Comparison of ENCODE assay signal across 8 cellular contexts in the genomic region with DNA sequence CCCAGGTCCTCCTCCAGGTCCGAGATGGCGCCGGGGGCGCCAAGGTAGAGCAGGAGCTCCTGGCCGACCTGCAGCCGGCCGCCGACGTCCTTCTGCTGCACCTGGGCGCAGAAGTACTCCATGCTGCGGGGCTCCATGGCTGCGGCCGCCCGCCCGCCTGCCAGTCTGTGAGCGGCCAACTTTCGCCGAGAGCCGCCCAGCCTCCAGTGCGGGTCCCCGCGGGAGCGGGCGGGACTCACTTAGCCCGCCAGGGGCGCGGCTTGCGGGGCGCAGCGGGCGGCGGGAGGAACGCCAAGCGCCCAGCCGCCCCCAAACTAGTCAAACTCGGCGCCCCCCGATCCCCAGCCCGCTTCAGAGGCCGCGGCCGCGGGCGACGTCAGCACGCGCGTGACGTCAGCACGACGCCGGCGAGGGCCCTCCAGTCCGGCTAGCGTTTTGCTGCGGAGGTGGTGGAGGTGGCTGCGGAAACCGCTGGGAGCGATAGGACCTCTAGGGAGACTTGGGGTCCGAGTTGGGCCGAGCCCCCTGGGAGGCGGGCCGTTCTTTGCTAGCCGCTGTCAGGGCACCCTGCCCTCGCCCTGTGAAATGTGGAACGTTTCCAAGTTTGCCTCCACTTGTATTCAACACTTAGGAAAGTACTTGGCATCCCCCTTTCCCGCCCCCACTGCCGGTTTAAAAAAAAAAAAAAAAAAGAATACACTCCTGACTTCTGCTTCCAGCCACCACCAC. TPM values are rescaled to one million over a fixed set of nuclear protein-coding genes. Genes with fewer than 3 reads are reported as not detected.
DNase-seq lines count a peak whose midpoint lies in the region; FAIRE-seq and TF ChIP-seq lines count a peak whose summit lies in the region.

A gene (minus strand): TSS at position 389 of the 729 bp plus-strand sequence. CDS start 252 bp downstream, at position 137.

- H3K4me3 ChIP-seq in HAP-1 (peak within 1 kb of the TSS; percentile 88), MG63 (peak within 1 kb of the TSS; percentile 77), SJCRH30 (peak within 1 kb of the TSS; percentile 86), neutrophil (ENCODE audit: low read depth in 1 of 2, low read length in 1 of 2) (peak within 1 kb of the TSS; percentile 67 to 84)

- TF ChIP-seq CTCF in neutrophil (IDR thresholded peaks at IDR 0.05) (peak; percentile 29), subcutaneous adipose tissue (IDR thresholded peaks at IDR 0.05; ENCODE audit: low read depth) (no peak)

- DNase-seq in G401 (ENCODE audit: low spot score) (peak; percentile 86), HAP-1 (ENCODE audit: low spot score in 2 of 2) (peak; percentile 84 to 92), MG63 (peak; percentile 84), SJCRH30 (peak; percentile 84), frontal cortex (ENCODE audit: low spot score in 2 of 2) (peak; percentile 74 to 81)
- DNase-seq in activated gamma-delta T cell treated with anti-CD3 and anti-CD28 coated beads, Interleukin-2, amount 50 U/mL, for 16 hours (ENCODE audit: low read depth): peak; percentile 74

- in situ Hi-C loops in G401 (cut with HindIII; ENCODE audit: low sequenced_read_pairs) (no loop called here), HAP-1 (cut with MboI; ENCODE audit: low sequenced_read_pairs) (no loop called here)

- H3K27ac ChIP-seq in SJCRH30 (peak within 1 kb of the TSS; percentile 61), neutrophil (peak within 1 kb of the TSS; percentile 90)

- H3K27me3 ChIP-seq in HAP-1 (ENCODE audit: low read depth) (no peaks in the 10 kb centered on the region), MG63 (no peaks in the 10 kb centered on the region), SJCRH30 (no peaks in the 10 kb centered on the region), neutrophil (no peaks in the 10 kb centered on the region)

- H3K4me1 ChIP-seq in HAP-1: peaks cover 32% of the 10 kb centered on the region
- no peaks in the 10 kb centered on the region; the same call in 1 of the 2 replicates for H3K4me1 ChIP-seq in SJCRH30
- H3K4me1 ChIP-seq in neutrophil (ENCODE audit: control insufficient read depth in 1 of 2, insufficient read depth in 1 of 2, low read depth in 1 of 2, low read length in 1 of 2): peaks cover 15 to 19% of the 10 kb centered on the region in 2 experiments

- H3K36me3 ChIP-seq in HAP-1 (replicated peaks) (no peaks in the 10 kb centered on the region; the same call in 1 of the 2 replicates), MG63 (no peaks in the 10 kb centered on the region), SJCRH30 (no peaks in the 10 kb centered on the region), neutrophil (no peaks in the 10 kb centered on the region)

- no peak for FAIRE-seq in frontal cortex (lab: Jason Lieb, UNC)

- H3K9me3 ChIP-seq in HAP-1 (no peaks in the 10 kb centered on the region), MG63 (no peaks in the 10 kb centered on the region), SJCRH30 (replicated peaks) (no peaks in the 10 kb centered on the region), neutrophil (no peaks in the 10 kb centered on the region)

RNA-seq across cellular contexts. Expression of the gene that starts here (rescaled TPM):
- total RNA-seq in G401 (2014; rRNA removed; shearing (Covaris generic)): 28.4 and 65.5 TPM in 2 replicates
- 8.0 and 12.1 TPM in 2 replicates for total RNA-seq in MG63 (2014; rRNA removed; shearing (Covaris generic); ENCODE audit: low replicate concordance)
- 37.4 and 45.2 TPM in 2 replicates for total RNA-seq in SJCRH30 (2014; rRNA removed; shearing (Covaris generic))
- total RNA-seq in frontal cortex (1,092 TPM), subcutaneous adipose tissue (10 to 100 TPM; 49.5 to 66.5 (median 65.8) TPM)

Comparison
In these comparisons a context has a peak if more than half of its experiments do, and no peak if none do; other contexts are left out.
1. Peak in every context shown above with its lines: DNase-seq, H3K4me3 ChIP-seq and H3K27ac ChIP-seq.
2. RNA of the gene that starts here (total RNA-seq): 1,092 TPM in frontal cortex (single experiment); 49.5 to 66.5 TPM in subcutaneous adipose tissue, 28.4 to 65.5 TPM in G401, 37.4 to 45.2 TPM in SJCRH30 and 8.0 to 12.1 TPM in MG63; every median in the first group is over 10 times any median in the second.